ENCODE assay signal across 8 cellular contexts in the genomic region with DNA sequence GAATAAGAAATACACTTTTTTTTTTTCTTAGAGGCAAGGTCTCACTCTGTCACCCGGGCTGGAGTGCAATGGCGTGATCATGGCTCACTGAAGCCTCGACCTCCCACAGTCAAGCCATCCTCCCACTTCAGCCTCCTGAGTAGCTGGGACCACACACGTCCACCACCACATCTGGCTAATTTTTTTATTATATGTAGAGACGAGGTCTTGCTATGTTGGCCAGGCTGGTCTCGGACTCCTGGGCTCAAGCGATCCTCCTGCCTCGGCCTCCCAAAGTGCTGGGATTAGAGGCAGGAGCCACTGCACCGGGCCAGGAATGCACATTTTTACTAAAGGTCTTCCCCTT. TPM values are rescaled to one million over a fixed set of nuclear protein-coding genes. Genes with fewer than 3 reads are reported as not detected.
DNase-seq lines count a peak whose midpoint lies in the region; ATAC-seq, FAIRE-seq and TF ChIP-seq lines count a peak whose summit lies in the region.
"Had no signal": no experiment of that assay in that cellular context is flagged by ENCODE, and none has a peak within 500 bp of the region (broad histone marks: within the 10 kb centered on the region; RNA-seq: fewer than 3 reads in every experiment).

No MANE protein-coding gene starts in this region.

- ATAC-seq in stimulated activated naive B cell treated with anti-CD40 and anti-IgM and Interleukin-4, amounts not matched to agents 10 μg/mL and 1 μg/mL and 100 μg/mL, for 72 hours (replicated peaks): no peak

- peak overlapping the region; percentile 95 for H3K4me3 Mint-ChIP-seq in activated T-helper 1 cell treated with anti-CD3 and anti-CD28 coated beads, Interleukin-12 subunit alpha, Interleukin-12 subunit beta, Interleukin-2, Interleukin-4 antibody, amounts not matched to agents 30 ng/mL and 10 ng/mL and 1 ng/mL, durations not matched to agents 14 hours and 24 hours and 36 hours
- H3K4me3 Mint-ChIP-seq in immature natural killer cell: peak overlapping the region; percentile 96 to 98 (median 97)
- peak overlapping the region; percentile 91 to 96 for H3K4me3 Mint-ChIP-seq in stimulated activated naive B cell treated with anti-CD40 and anti-IgM and Interleukin-4, amounts not matched to agents 10 μg/mL and 1 μg/mL and 100 μg/mL, for 72 hours

- H3K4me1 Mint-ChIP-seq in activated T-helper 1 cell treated with anti-CD3 and anti-CD28 coated beads, Interleukin-12 subunit alpha, Interleukin-12 subunit beta, Interleukin-2, Interleukin-4 antibody, amounts not matched to agents 30 ng/mL and 10 ng/mL and 1 ng/mL, durations not matched to agents 14 hours and 24 hours and 36 hours (ENCODE audit: low read depth): peaks cover 60% of the 10 kb centered on the region
- H3K4me1 Mint-ChIP-seq in immature natural killer cell: peaks cover 73 to 78% of the 10 kb centered on the region in 2 donors
- H3K4me1 Mint-ChIP-seq in stimulated activated naive B cell treated with anti-CD40 and anti-IgM and Interleukin-4, amounts not matched to agents 10 μg/mL and 1 μg/mL and 100 μg/mL, for 72 hours: peaks cover 29 to 68% of the 10 kb centered on the region in 2 donors

- DNase-seq in HL-60 (ENCODE audit: low read depth in 1 of 2, low spot score in 1 of 2): no peak
- DNase-seq in activated T-helper 1 cell treated with anti-CD3 and anti-CD28 coated beads, Interleukin-12 subunit alpha, Interleukin-12 subunit beta, Interleukin-2, Interleukin-4 antibody, amounts not matched to agents 30 ng/mL and 10 ng/mL and 1 ng/mL, durations not matched to agents 14 hours and 24 hours and 36 hours (ENCODE audit: low spot score): no peak
- no peak for DNase-seq in immature natural killer cell
- DNase-seq in stimulated activated naive B cell treated with anti-CD40 and anti-IgM and Interleukin-4, amounts not matched to agents 10 μg/mL and 1 μg/mL and 100 μg/mL, for 72 hours: no peak
- DNase-seq in NCI-H526 treated with DMSO at 0.1 percent for 48 hours (lab: John Stamatoyannopoulos, UW): no peak
- DNase-seq in HTR-8/SVneo (ENCODE audit: insufficient read length, low spot score): no peak
- DNase-seq in cerebellar cortex (ENCODE audit: low spot score): no peak
- DNase-seq: activated CD8-positive, alpha-beta memory T cell treated with anti-CD3 and anti-CD28 coated beads, Interleukin-2, amount 50 U/mL, for 4 hours had no signal

- peak overlapping the region; percentile 78 for H3K4me3 ChIP-seq in HL-60 (replicated peaks; ENCODE audit: insufficient read depth, low read length)

- no peaks in the 10 kb centered on the region for H3K27me3 ChIP-seq in HL-60 (ENCODE audit: insufficient read depth, poor library complexity, severe bottlenecking)

- H3K9me3 Mint-ChIP-seq in activated T-helper 1 cell treated with anti-CD3 and anti-CD28 coated beads, Interleukin-12 subunit alpha, Interleukin-12 subunit beta, Interleukin-2, Interleukin-4 antibody, amounts not matched to agents 30 ng/mL and 10 ng/mL and 1 ng/mL, durations not matched to agents 14 hours and 24 hours and 36 hours: no peaks in the 10 kb centered on the region
- no peaks in the 10 kb centered on the region for H3K9me3 Mint-ChIP-seq in immature natural killer cell
- no peaks in the 10 kb centered on the region for H3K9me3 Mint-ChIP-seq in stimulated activated naive B cell treated with anti-CD40 and anti-IgM and Interleukin-4, amounts not matched to agents 10 μg/mL and 1 μg/mL and 100 μg/mL, for 72 hours

- peaks cover 65% of the 10 kb centered on the region for H3K36me3 Mint-ChIP-seq in activated T-helper 1 cell treated with anti-CD3 and anti-CD28 coated beads, Interleukin-12 subunit alpha, Interleukin-12 subunit beta, Interleukin-2, Interleukin-4 antibody, amounts not matched to agents 30 ng/mL and 10 ng/mL and 1 ng/mL, durations not matched to agents 14 hours and 24 hours and 36 hours (ENCODE audit: low read depth)
- H3K36me3 Mint-ChIP-seq in immature natural killer cell: peaks cover 29 to 52% (median 48%) of the 10 kb centered on the region in 3 donors
- peaks cover 45 to 68% of the 10 kb centered on the region in 2 donors for H3K36me3 Mint-ChIP-seq in stimulated activated naive B cell treated with anti-CD40 and anti-IgM and Interleukin-4, amounts not matched to agents 10 μg/mL and 1 μg/mL and 100 μg/mL, for 72 hours

- peak overlapping the region; percentile 77 for H3K27ac Mint-ChIP-seq in activated T-helper 1 cell treated with anti-CD3 and anti-CD28 coated beads, Interleukin-12 subunit alpha, Interleukin-12 subunit beta, Interleukin-2, Interleukin-4 antibody, amounts not matched to agents 30 ng/mL and 10 ng/mL and 1 ng/mL, durations not matched to agents 14 hours and 24 hours and 36 hours
- H3K27ac Mint-ChIP-seq in immature natural killer cell: peak overlapping the region; percentile 98 to 100 (median 100)
- H3K27ac Mint-ChIP-seq in stimulated activated naive B cell treated with anti-CD40 and anti-IgM and Interleukin-4, amounts not matched to agents 10 μg/mL and 1 μg/mL and 100 μg/mL, for 72 hours: peak overlapping the region; percentile 37

- no peak for TF ChIP-seq CTCF in HL-60 (IDR thresholded peaks at IDR 0.05; ENCODE audit: insufficient read depth, low read length)

- intact Hi-C loops in activated T-helper 1 cell treated with anti-CD3 and anti-CD28 coated beads, Interleukin-12 subunit alpha, Interleukin-12 subunit beta, Interleukin-2, Interleukin-4 antibody, amounts not matched to agents 30 ng/mL and 10 ng/mL and 1 ng/mL, durations not matched to agents 14 hours and 24 hours and 36 hours (cut with micrococcal nuclease): loop anchor here (5.0 kb wide), 1 partner anchor 872 kb away; a partner anchor contains a TSS

- H3K27ac ChIP-seq in HL-60 (replicated peaks): peak overlapping the region; percentile 96

- FAIRE-seq in HTR-8/SVneo (lab: Jason Lieb, UNC): no peak

- no peaks in the 10 kb centered on the region for H3K27me3 Mint-ChIP-seq in activated T-helper 1 cell treated with anti-CD3 and anti-CD28 coated beads, Interleukin-12 subunit alpha, Interleukin-12 subunit beta, Interleukin-2, Interleukin-4 antibody, amounts not matched to agents 30 ng/mL and 10 ng/mL and 1 ng/mL, durations not matched to agents 14 hours and 24 hours and 36 hours (ENCODE audit: insufficient read depth)
- H3K27me3 Mint-ChIP-seq in immature natural killer cell (ENCODE audit: low read depth in 3 of 3): peaks cover 7 to 23% (median 13%) of the 10 kb centered on the region in 3 donors
- no peaks in the 10 kb centered on the region for H3K27me3 Mint-ChIP-seq in stimulated activated naive B cell treated with anti-CD40 and anti-IgM and Interleukin-4, amounts not matched to agents 10 μg/mL and 1 μg/mL and 100 μg/mL, for 72 hours

RNA-seq across cellular contexts. Expression of a gene that starts 2.4 kb away (rescaled TPM):
- total RNA-seq in activated T-helper 1 cell treated with anti-CD3 and anti-CD28 coated beads, Interleukin-12 subunit alpha, Interleukin-12 subunit beta, Interleukin-2, Interleukin-4 antibody, amounts not matched to agents 30 ng/mL and 10 ng/mL and 1 ng/mL, durations not matched to agents 14 hours and 24 hours and 36 hours: 102 and 104 TPM in 2 replicates
- 10 to 100 TPM; 28.7 to 75.4 (median 36.4) TPM for polyA plus RNA-seq in immature natural killer cell

RNA-seq across cellular contexts. Expression of a gene that starts 28.9 kb away (rescaled TPM):
- total RNA-seq in activated T-helper 1 cell treated with anti-CD3 and anti-CD28 coated beads, Interleukin-12 subunit alpha, Interleukin-12 subunit beta, Interleukin-2, Interleukin-4 antibody, amounts not matched to agents 30 ng/mL and 10 ng/mL and 1 ng/mL, durations not matched to agents 14 hours and 24 hours and 36 hours: 23.4 and 25.9 TPM in 2 replicates
- 10 to 100 TPM; 13.7 to 28.1 (median 23.4) TPM for polyA plus RNA-seq in immature natural killer cell

RNA-seq across cellular contexts. Expression of a gene that starts 29.1 kb away (rescaled TPM):
- total RNA-seq in activated T-helper 1 cell treated with anti-CD3 and anti-CD28 coated beads, Interleukin-12 subunit alpha, Interleukin-12 subunit beta, Interleukin-2, Interleukin-4 antibody, amounts not matched to agents 30 ng/mL and 10 ng/mL and 1 ng/mL, durations not matched to agents 14 hours and 24 hours and 36 hours: 13.8 and 15.9 TPM in 2 replicates
- polyA plus RNA-seq in immature natural killer cell: 10 to 100 TPM; 10.9 to 17.7 (median 14.0) TPM

Comparison
In these comparisons a context has a peak if more than half of its experiments do, and no peak if none do; other contexts are left out.
1. H3K27ac Mint-ChIP-seq: peak in every context shown above with its lines; median percentile 100 in immature natural killer cell; 77 in activated T-helper 1 cell treated with anti-CD3 and anti-CD28 coated beads, Interleukin-12 subunit alpha, Interleukin-12 subunit beta, Interleukin-2, Interleukin-4 antibody, amounts not matched to agents 30 ng/mL and 10 ng/mL and 1 ng/mL, durations not matched to agents 14 hours and 24 hours and 36 hours; 37 in stimulated activated naive B cell treated with anti-CD40 and anti-IgM and Interleukin-4, amounts not matched to agents 10 μg/mL and 1 μg/mL and 100 μg/mL, for 72 hours.